In the genomic region with DNA sequence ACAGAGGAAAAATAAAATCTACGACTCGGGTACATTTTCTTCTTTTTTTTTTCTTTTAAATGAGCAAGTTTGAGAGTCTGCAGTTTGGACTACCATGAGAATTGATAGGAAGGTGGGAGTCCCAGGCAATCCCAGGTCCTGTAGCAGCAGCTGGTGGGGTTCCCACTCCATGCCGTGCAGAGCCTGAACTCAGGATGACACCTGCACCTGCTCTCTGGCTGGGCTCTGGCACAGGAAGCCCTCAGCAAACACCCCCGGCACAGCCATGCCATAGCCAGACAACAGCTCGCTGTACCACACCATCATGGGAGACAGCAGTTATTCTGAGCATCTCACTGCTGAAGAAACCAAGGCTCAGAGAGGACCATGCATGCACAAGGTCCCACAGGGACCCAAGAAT, we compare ENCODE assay signal across 25 cellular contexts. TPM values are rescaled to one million over a fixed set of nuclear protein-coding genes. Genes with fewer than 3 reads are reported as not detected.
DNase-seq lines count a peak whose midpoint lies in the region; ATAC-seq, FAIRE-seq and TF ChIP-seq lines count a peak whose summit lies in the region.
"Had no signal": no experiment of that assay in that cellular context is flagged by ENCODE, and none has a peak within 500 bp of the region (broad histone marks: within the 10 kb centered on the region; RNA-seq: fewer than 3 reads in every experiment).

No MANE protein-coding gene starts in this region.

- H3K36me3 ChIP-seq in kidney (ENCODE audit: control insufficient read depth in 1 of 2, insufficient read depth in 2 of 2, low read length in 2 of 2): peaks cover 15 to 29% of the 10 kb centered on the region in 2 donors

- intact Hi-C loops in kidney (cut with DNase I): no loop called here

- H3K9me3 ChIP-seq in kidney (ENCODE audit: control insufficient read depth in 1 of 2, low read length in 2 of 2): no peaks in the 10 kb centered on the region
- H3K9me3 ChIP-seq: BE2C had no signal

- no peaks in the 10 kb centered on the region for H3K9me3 Mint-ChIP-seq in T-helper 2 cell treated with Interferon-gamma antibody and Interleukin-4, amounts not matched to agents 5 μg/mL and 100 μg/mL, for 36 hours
- H3K9me3 Mint-ChIP-seq: CD8-positive, alpha-beta memory T cell; H9 had no signal

- H3K9ac ChIP-seq in kidney (ENCODE audit: low read length in 2 of 2): no peak overlapping the region

- H3K27me3 Mint-ChIP-seq in T-helper 2 cell treated with Interferon-gamma antibody and Interleukin-4, amounts not matched to agents 5 μg/mL and 100 μg/mL, for 36 hours (ENCODE audit: low read depth): no peaks in the 10 kb centered on the region
- H3K27me3 Mint-ChIP-seq: CD4-positive, CD25-positive, alpha-beta regulatory T cell; CD8-positive, alpha-beta memory T cell had no signal

- CTCF ChIA-PET in RWPE1 (lab: Yijun Ruan, JAX): no interaction called here

- no peak for FAIRE-seq in kidney (lab: Jason Lieb, UNC)
- FAIRE-seq: A204.1, GM12878, GM19239, H1 had no signal

- no peak overlapping the region for H3K4me3 Mint-ChIP-seq in T-helper 2 cell treated with Interferon-gamma antibody and Interleukin-4, amounts not matched to agents 5 μg/mL and 100 μg/mL, for 36 hours
- H3K4me3 Mint-ChIP-seq: CD4-positive, CD25-positive, alpha-beta regulatory T cell; H9 had no signal

- in situ Hi-C loops in GM13976 (cut with MboI; ENCODE audit: low sequenced_read_pairs, unreplicated experiment): no loop called here

- no peak for TF ChIP-seq CTCF in GM13976 (IDR thresholded peaks at IDR 0.05; ENCODE audit: borderline replicate concordance, control extremely low read depth, extremely low read depth, insufficient read depth, missing control alignments)
- TF ChIP-seq CTCF in RWPE1 (conservative IDR thresholded peaks at IDR 0.05; ENCODE audit: low read depth): no peak
- TF ChIP-seq CTCF in kidney (IDR thresholded peaks at IDR 0.05; ENCODE audit: borderline replicate concordance, extremely low read depth, insufficient read depth): no peak

- ATAC-seq in HG03095 (IDR thresholded peaks at IDR 0.05; ENCODE audit: unreplicated experiment): no peak
- ATAC-seq: GM12878 had no signal

- no peak for DNase-seq in T-helper 2 cell treated with Interferon-gamma antibody and Interleukin-4, amounts not matched to agents 5 μg/mL and 100 μg/mL, for 36 hours (ENCODE audit: low spot score)
- DNase-seq in T-helper 2 cell: no peak
- peak; percentile 12 for DNase-seq in GM13976 (ENCODE audit: low spot score)
- DNase-seq in RWPE1 (ENCODE audit: low spot score): no peak
- DNase-seq in kidney: peak; percentile 34
- DNase-seq in 8988T: no peak
- no peak for DNase-seq in NCI-H2227 treated with DMSO at 0.1 percent for 48 hours (lab: John Stamatoyannopoulos, UW)
- DNase-seq: ACHN; BE2C; C1 segment of cervical spinal cord; CD4-positive, CD25-positive, alpha-beta regulatory T cell; CD8-positive, alpha-beta memory T cell; COR-L47; DMS 273 treated with DMSO at 0.1 percent for 48 hours; DMS53; DND-41; EL; H9 had no signal

- POLR2A ChIA-PET in RWPE1 (lab: Yijun Ruan, JAX; ENCODE audit: low non-redundant PET): no interaction called here

- H3K4me1 ChIP-seq in kidney (ENCODE audit: control insufficient read depth in 1 of 2, insufficient read depth in 1 of 2, low read depth in 1 of 2, low read length in 2 of 2): no peaks in the 10 kb centered on the region
- H3K4me1 ChIP-seq: BE2C had no signal

- peak overlapping the region; percentile 16; the same call in 1 of the 2 replicates for H3K27ac ChIP-seq in RWPE1
- no peak overlapping the region for H3K27ac ChIP-seq in kidney (ENCODE audit: low read depth in 2 of 2, low read length in 2 of 2)
- H3K27ac ChIP-seq: HL-60 had no signal

- H3K36me3 Mint-ChIP-seq in T-helper 2 cell treated with Interferon-gamma antibody and Interleukin-4, amounts not matched to agents 5 μg/mL and 100 μg/mL, for 36 hours (ENCODE audit: low read depth): peaks cover 35% of the 10 kb centered on the region

- peak overlapping the region; percentile 26 for H3K27ac Mint-ChIP-seq in T-helper 2 cell treated with Interferon-gamma antibody and Interleukin-4, amounts not matched to agents 5 μg/mL and 100 μg/mL, for 36 hours
- H3K27ac Mint-ChIP-seq: CD4-positive, CD25-positive, alpha-beta regulatory T cell; H9 had no signal

- H3K4me3 ChIP-seq in kidney (ENCODE audit: low read length in 2 of 2): no peak overlapping the region
- H3K4me3 ChIP-seq: GM12878 had no signal

- H3K4me1 Mint-ChIP-seq in T-helper 2 cell treated with Interferon-gamma antibody and Interleukin-4, amounts not matched to agents 5 μg/mL and 100 μg/mL, for 36 hours (ENCODE audit: low read depth): peaks cover 21% of the 10 kb centered on the region
- H3K4me1 Mint-ChIP-seq: H9 had no signal

RNA-seq across cellular contexts. Expression of a gene that starts 6.2 kb away (rescaled TPM):
- total RNA-seq in kidney: 0.35 TPM
- 0.73 TPM for polyA plus RNA-seq in kidney (ENCODE audit: insufficient read depth, low read depth, low replicate concordance)
- total RNA-seq: CD8-positive, alpha-beta memory T cell; G401; GM12878 had no signal
- polyA plus RNA-seq: CD4-positive, CD25-positive, alpha-beta regulatory T cell; GM12878 had no signal

RNA-seq across cellular contexts. Expression of a gene that starts 18.7 kb away (rescaled TPM):
- 38.7 TPM for total RNA-seq in kidney
- 24.9 TPM for polyA plus RNA-seq in kidney (ENCODE audit: insufficient read depth, low read depth, low replicate concordance)

RNA-seq across cellular contexts. Expression of a gene that starts 31.4 kb away (rescaled TPM):
- 95.0 TPM for total RNA-seq in kidney
- polyA plus RNA-seq in kidney (ENCODE audit: insufficient read depth, low read depth, low replicate concordance): 45.4 TPM

Comparison
In these comparisons a context has a peak if more than half of its experiments do, and no peak if none do; other contexts are left out.
1. DNase-seq: peak in GM13976 (single experiment) and kidney (single experiment); none in T-helper 2 cell treated with Interferon-gamma antibody and Interleukin-4, amounts not matched to agents 5 μg/mL and 100 μg/mL, for 36 hours (single experiment), T-helper 2 cell (0 of 5), RWPE1 (single experiment), 8988T (single experiment) and NCI-H2227 treated with DMSO at 0.1 percent for 48 hours (single experiment).